ENCODE assay signal across 8 cellular contexts in the genomic region with DNA sequence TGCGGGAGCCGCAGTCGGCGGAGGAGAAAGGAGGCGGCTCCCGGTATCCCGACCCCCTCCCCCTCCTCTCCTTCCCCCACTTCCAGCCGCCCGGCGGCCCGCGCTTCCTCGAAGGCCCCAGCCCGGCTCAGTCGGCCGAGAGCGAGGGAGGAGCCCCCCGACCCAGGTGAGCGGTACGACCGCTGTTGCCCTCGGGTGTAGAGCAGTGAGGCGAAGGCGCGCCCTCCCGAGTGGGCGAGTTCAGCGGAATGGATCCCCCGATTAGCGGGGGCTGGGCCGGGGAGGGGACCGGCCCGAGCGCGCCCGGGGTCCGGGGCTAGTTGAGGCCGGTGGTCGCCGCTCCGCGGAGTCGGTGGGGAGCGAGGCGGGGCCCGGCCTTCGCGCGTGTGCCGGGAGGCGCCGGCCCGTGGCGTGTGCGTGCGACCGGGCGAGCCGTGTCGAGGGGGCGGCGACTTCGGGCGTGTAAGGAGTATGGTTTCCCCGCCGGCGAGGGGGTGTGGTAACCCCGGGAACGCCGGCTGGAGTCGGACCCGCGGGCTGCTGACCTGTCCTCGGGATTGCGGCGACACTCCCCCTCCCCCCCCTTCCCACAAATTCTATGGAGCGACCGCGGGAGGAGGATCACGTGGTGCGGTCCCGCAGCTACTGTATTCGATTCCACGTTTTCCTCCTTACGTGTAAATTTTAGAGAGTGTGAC.
DNase-seq lines count a peak whose midpoint lies in the region; ATAC-seq, FAIRE-seq and TF ChIP-seq lines count a peak whose summit lies in the region.

No MANE protein-coding gene starts in this region.

- H3K27ac ChIP-seq in HL-60 (replicated peaks) (no peak overlapping the region), WERI-Rb-1 (peak overlapping the region; percentile 95), layer of hippocampus (ENCODE audit: low read depth, low read length) (peak overlapping the region; percentile 84)

- DNase-seq in AG10803 (ENCODE audit: low read depth) (peak; percentile 54), HL-60 (ENCODE audit: low read depth in 1 of 2, low spot score in 1 of 2) (no peak), WERI-Rb-1 (peak; percentile 68), cardiac fibroblast (ENCODE audit: low read depth in 2 of 2) (peak; percentile 44 to 55), D721Med (ENCODE audit: insufficient read length, low spot score) (no peak)
- DNase-seq in stimulated activated CD4-positive, alpha-beta T cell treated with anti-CD3 and anti-CD28 coated beads, Interleukin-2, amount 100 ng/mL, for 24 hours = peak; percentile 53 to 61

- no peaks in the 10 kb centered on the region for H3K9me3 ChIP-seq in WERI-Rb-1 (ENCODE audit: severe bottlenecking)

- H3K27me3 ChIP-seq in HL-60 (ENCODE audit: insufficient read depth, poor library complexity, severe bottlenecking) (peaks cover 47% of the 10 kb centered on the region), WERI-Rb-1 (ENCODE audit: insufficient read depth, low read depth, severe bottlenecking) (no peaks in the 10 kb centered on the region), layer of hippocampus (ENCODE audit: control insufficient read depth, insufficient read depth, low read length) (no peaks in the 10 kb centered on the region)

- H3K4me3 ChIP-seq in AG10803 (ENCODE audit: low read length) = peak overlapping the region; percentile 83
- H3K4me3 ChIP-seq in HL-60 (replicated peaks; ENCODE audit: insufficient read depth, low read length) = peak overlapping the region; percentile 64
- peak overlapping the region; percentile 91 for H3K4me3 ChIP-seq in WERI-Rb-1 (ENCODE audit: low read depth, low read length)
- peak overlapping the region; percentile 88 to 91 for H3K4me3 ChIP-seq in cardiac fibroblast (replicated peaks in 1 of 2; ENCODE audit: low read depth in 2 of 2, low read length in 2 of 2)

- peaks cover 17% of the 10 kb centered on the region for H3K36me3 ChIP-seq in WERI-Rb-1

- ATAC-seq in GM19395 (IDR thresholded peaks at IDR 0.05; ENCODE audit: unreplicated experiment) = peak; percentile 31

- no peak for FAIRE-seq in D721Med (lab: Jason Lieb, UNC)

- TF ChIP-seq CTCF in AG10803 (conservative IDR thresholded peaks at IDR 0.05; ENCODE audit: low read length) (no peak), HL-60 (IDR thresholded peaks at IDR 0.05; ENCODE audit: insufficient read depth, low read length) (no peak), WERI-Rb-1 (IDR thresholded peaks at IDR 0.05; ENCODE audit: low read depth, low read length) (no peak), cardiac fibroblast (IDR thresholded peaks at IDR 0.05; ENCODE audit: low read depth, low read length) (no peak), D721Med (IDR thresholded peaks at IDR 0.05; ENCODE audit: insufficient read depth, missing control alignments) (no peak)

Comparison
In these comparisons a context has a peak if more than half of its experiments do, and no peak if none do; other contexts are left out.
1. DNase-seq: peak in AG10803 (single experiment), WERI-Rb-1 (single experiment), cardiac fibroblast (2 of 2) and stimulated activated CD4-positive, alpha-beta T cell treated with anti-CD3 and anti-CD28 coated beads, Interleukin-2, amount 100 ng/mL, for 24 hours (2 of 2); none in HL-60 (0 of 2) and D721Med (single experiment).
2. Peak in every context shown above with its lines, with median percentiles within 50 percentile points of each other: H3K4me3 ChIP-seq.